Comparison of ENCODE assay signal across 8 cellular contexts in genomic region chr1:59020151-59020997, GRCh38.
DNase-seq lines count a peak whose midpoint lies in the region; ATAC-seq, FAIRE-seq and TF ChIP-seq lines count a peak whose summit lies in the region.

No MANE protein-coding gene starts in this region.

- in situ Hi-C loops in SK-MEL-5 (cut with HindIII; ENCODE audit: low pct_unique_long_range_greater_than_20kb, low sequenced_read_pairs) = no loop called here

- no peaks in the 10 kb centered on the region for H3K27me3 ChIP-seq in ascending aorta

- H3K9me3 ChIP-seq in ascending aorta = no peaks in the 10 kb centered on the region
- H3K9me3 ChIP-seq in kidney (ENCODE audit: control insufficient read depth in 1 of 2, low read length in 2 of 2) = no peaks in the 10 kb centered on the region

- peak overlapping the region in 1 of 2 donors; percentile 51 for H3K9ac ChIP-seq in kidney (ENCODE audit: low read length in 2 of 2)

- H3K27ac ChIP-seq in ascending aorta (peak overlapping the region; percentile 63 to 71), kidney (ENCODE audit: low read depth in 2 of 2, low read length in 2 of 2) (peak overlapping the region; percentile 47 to 82)

- ATAC-seq in HG03378 (IDR thresholded peaks at IDR 0.05; ENCODE audit: unreplicated experiment) = peak; percentile 97

- DNase-seq in AG20443 (ENCODE audit: low spot score) = peak; percentile 76
- DNase-seq in GM19240 (ENCODE audit: insufficient read length, low spot score) = peak; percentile 53
- peak; percentile 5 for DNase-seq in SK-MEL-5 (ENCODE audit: low read depth, low spot score)
- DNase-seq in ascending aorta (ENCODE audit: low spot score in 2 of 2) = peak; percentile 29 to 78
- DNase-seq in kidney = peak; percentile 80
- DNase-seq in stimulated activated CD8-positive, alpha-beta memory T cell treated with anti-CD3 and anti-CD28 coated beads, Interleukin-15, amount 100 ng/mL, for 4 hours (ENCODE audit: low read depth in 2 of 2) = peak; percentile 15 to 20
- DNase-seq in NCI-H1048 (lab: John Stamatoyannopoulos, UW) = no peak

- FAIRE-seq in kidney (lab: Jason Lieb, UNC) = peak; percentile 86

- TF ChIP-seq CTCF in ascending aorta (IDR thresholded peaks at IDR 0.05) = no peak
- no peak for TF ChIP-seq CTCF in kidney (IDR thresholded peaks at IDR 0.05; ENCODE audit: borderline replicate concordance, extremely low read depth, insufficient read depth)

- intact Hi-C loops in ascending aorta (cut with DNase I) = no loop called here
- intact Hi-C loops in kidney (cut with DNase I) = no loop called here

- H3K4me1 ChIP-seq in ascending aorta = peaks cover 0 to 12% of the 10 kb centered on the region in 2 donors
- H3K4me1 ChIP-seq in kidney (ENCODE audit: control insufficient read depth in 1 of 2, insufficient read depth in 1 of 2, low read depth in 1 of 2, low read length in 2 of 2) = peaks cover 0 to 8% of the 10 kb centered on the region in 2 donors

- H3K4me3 ChIP-seq in ascending aorta = peak overlapping the region; percentile 41 to 53
- peak overlapping the region; percentile 60 to 61 for H3K4me3 ChIP-seq in kidney (ENCODE audit: low read length in 2 of 2)

- no peaks in the 10 kb centered on the region for H3K36me3 ChIP-seq in ascending aorta
- H3K36me3 ChIP-seq in kidney (ENCODE audit: control insufficient read depth in 1 of 2, insufficient read depth in 2 of 2, low read length in 2 of 2) = no peaks in the 10 kb centered on the region
